In genomic region chr1:1215881-1216605, GRCh38 we compare ENCODE assay signal across 15 cellular contexts. TPM values are rescaled to one million over a fixed set of nuclear protein-coding genes. Genes with fewer than 3 reads are reported as not detected.
DNase-seq lines count a peak whose midpoint lies in the region; ATAC-seq lines count a peak whose summit lies in the region.
"Had no signal": no experiment of that assay in that cellular context is flagged by ENCODE, and none has a peak within 500 bp of the region (broad histone marks: within the 10 kb centered on the region; RNA-seq: fewer than 3 reads in every experiment).

No MANE protein-coding gene starts in this region.

- peak overlapping the region in 2 of 3 donors; percentile 98 to 99 for H3K27ac Mint-ChIP-seq in CD4-positive, CD25-positive, alpha-beta regulatory T cell
- peak overlapping the region in 7 of 8 donors; percentile 34 to 92 (median 87) for H3K27ac Mint-ChIP-seq in CD8-positive, alpha-beta memory T cell

- no peaks in the 10 kb centered on the region for H3K27me3 ChIP-seq in CD4-positive, CD25-positive, alpha-beta regulatory T cell (ENCODE audit: control insufficient read depth, insufficient read depth, low read length)
- no peaks in the 10 kb centered on the region for H3K27me3 ChIP-seq in CD8-positive, alpha-beta memory T cell (ENCODE audit: insufficient read depth, low read length, poor library complexity, severe bottlenecking)
- H3K27me3 ChIP-seq in effector memory CD4-positive, alpha-beta T cell (replicated peaks; ENCODE audit: control insufficient read depth, insufficient read depth, low read length, poor library complexity, severe bottlenecking) = no peaks in the 10 kb centered on the region

- H3K36me3 ChIP-seq in CD4-positive, CD25-positive, alpha-beta regulatory T cell (ENCODE audit: control insufficient read depth, insufficient read depth, low read length) = no peaks in the 10 kb centered on the region
- peaks cover 16% of the 10 kb centered on the region for H3K36me3 ChIP-seq in CD8-positive, alpha-beta memory T cell (ENCODE audit: insufficient read depth, low read length)
- peaks cover 11% of the 10 kb centered on the region for H3K36me3 ChIP-seq in effector memory CD4-positive, alpha-beta T cell (ENCODE audit: control insufficient read depth, insufficient read depth, low read length)

- peaks cover 6% of the 10 kb centered on the region for H3K27me3 Mint-ChIP-seq in CD4-positive, CD25-positive, alpha-beta regulatory T cell
- H3K27me3 Mint-ChIP-seq in CD8-positive, alpha-beta memory T cell = no peaks in the 10 kb centered on the region

- H3K9me3 Mint-ChIP-seq in CD4-positive, CD25-positive, alpha-beta regulatory T cell = peaks cover 0 to 2% (median 0%) of the 10 kb centered on the region in 7 donors
- no peaks in the 10 kb centered on the region for H3K9me3 Mint-ChIP-seq in CD8-positive, alpha-beta memory T cell

- H3K4me3 Mint-ChIP-seq in CD4-positive, CD25-positive, alpha-beta regulatory T cell = peak overlapping the region; percentile 80 to 98 (median 87)
- H3K4me3 Mint-ChIP-seq in CD8-positive, alpha-beta memory T cell = peak overlapping the region in 1 of 7 donors; percentile 40

- H3K27ac ChIP-seq in CD4-positive, CD25-positive, alpha-beta regulatory T cell (ENCODE audit: insufficient read depth, low read length, poor library complexity, severe bottlenecking) = peak overlapping the region; percentile 84
- H3K27ac ChIP-seq in CD8-positive, alpha-beta memory T cell (ENCODE audit: low read depth, low read length) = no peak overlapping the region
- H3K27ac ChIP-seq in effector memory CD4-positive, alpha-beta T cell (ENCODE audit: insufficient read depth, low read length, poor library complexity, severe bottlenecking) = peak overlapping the region; percentile 89
- H3K27ac ChIP-seq: HL-60, prostate gland had no signal

- no peak for DNase-seq in CD4-positive, CD25-positive, alpha-beta regulatory T cell
- no peak for DNase-seq in CD8-positive, alpha-beta memory T cell
- DNase-seq in effector memory CD4-positive, alpha-beta T cell = no peak
- DNase-seq in occipital lobe (lab: John Stamatoyannopoulos, UW) (no peak), Kasumi-1 (lab: John Stamatoyannopoulos, UW) (no peak)
- DNase-seq: DMS53; effector CD4-positive, alpha-beta T cell; NCI-H1436; spleen had no signal

- peaks cover 3 to 46% (median 18%) of the 10 kb centered on the region in 4 donors for H3K4me1 Mint-ChIP-seq in CD4-positive, CD25-positive, alpha-beta regulatory T cell
- H3K4me1 Mint-ChIP-seq in CD8-positive, alpha-beta memory T cell = peaks cover 14 to 31% (median 14%) of the 10 kb centered on the region in 3 donors

- H3K4me1 ChIP-seq in CD4-positive, CD25-positive, alpha-beta regulatory T cell (ENCODE audit: control insufficient read depth, insufficient read depth, low read length, poor library complexity, severe bottlenecking) = peaks cover 76% of the 10 kb centered on the region
- H3K4me1 ChIP-seq in CD8-positive, alpha-beta memory T cell (ENCODE audit: insufficient read depth, low read length) = peaks cover 28% of the 10 kb centered on the region
- peaks cover 81% of the 10 kb centered on the region for H3K4me1 ChIP-seq in effector memory CD4-positive, alpha-beta T cell (ENCODE audit: control insufficient read depth, insufficient read depth, low read length, poor library complexity, severe bottlenecking)
- H3K4me1 ChIP-seq: prostate gland had no signal

- H3K4me3 ChIP-seq in CD4-positive, CD25-positive, alpha-beta regulatory T cell (ENCODE audit: low read depth, low read length) = no peak overlapping the region
- H3K4me3 ChIP-seq in CD8-positive, alpha-beta memory T cell (ENCODE audit: low read length) = no peak overlapping the region
- H3K4me3 ChIP-seq in effector memory CD4-positive, alpha-beta T cell (ENCODE audit: insufficient read depth, low read depth, low read length, poor library complexity, severe bottlenecking) = peak overlapping the region; percentile 7
- H3K4me3 ChIP-seq: prostate gland, spleen had no signal

- H3K9me3 ChIP-seq in CD4-positive, CD25-positive, alpha-beta regulatory T cell (ENCODE audit: control insufficient read depth in 2 of 2, low read length in 2 of 2) = no peaks in the 10 kb centered on the region
- no peaks in the 10 kb centered on the region for H3K9me3 ChIP-seq in CD8-positive, alpha-beta memory T cell (ENCODE audit: low read length)
- no peaks in the 10 kb centered on the region for H3K9me3 ChIP-seq in effector memory CD4-positive, alpha-beta T cell (ENCODE audit: control insufficient read depth, low read length)
- H3K9me3 ChIP-seq: prostate gland, spleen had no signal

- H3K36me3 Mint-ChIP-seq in CD4-positive, CD25-positive, alpha-beta regulatory T cell = peaks cover 13% of the 10 kb centered on the region
- H3K36me3 Mint-ChIP-seq in CD8-positive, alpha-beta memory T cell = peaks cover 0 to 37% (median 6%) of the 10 kb centered on the region in 3 donors

- ATAC-seq in CD4-positive, CD25-positive, alpha-beta regulatory T cell (ENCODE audit: low read depth in 2 of 2) = no peak

- POLR2A ChIA-PET in CD8-positive, alpha-beta memory T cell (lab: Charles Lee) = interaction anchor here (2.5 kb wide), 1 partner anchor 8 kb away, joined by 7 read pairs; no protein-coding TSS in a partner anchor

- CTCF ChIA-PET in CD8-positive, alpha-beta memory T cell (lab: Charles Lee) = interaction anchor here (0.8 to 1.6 kb wide), 3 partner anchors 8 to 94 kb away, joined by 3 to 5 read pairs (median 4); no protein-coding TSS in a partner anchor

RNA-seq across cellular contexts. Expression of gene TNFRSF4, which starts 2.1 kb away (rescaled TPM):
- total RNA-seq in CD4-positive, CD25-positive, alpha-beta regulatory T cell = 65.8 TPM
- 10 to 100 TPM; 19.0 to 50.2 (median 32.2) TPM for polyA plus RNA-seq in CD4-positive, CD25-positive, alpha-beta regulatory T cell
- total RNA-seq in CD8-positive, alpha-beta memory T cell = 100 to 1,000 TPM; 180 to 193 TPM
- 1.9 TPM for polyA plus RNA-seq in CD8-positive, alpha-beta memory T cell
- not detected for total RNA-seq in occipital lobe
- total RNA-seq: bronchial epithelial cell, myocyte had no signal
- polyA plus RNA-seq: BJ had no signal

RNA-seq across cellular contexts. Expression of gene TNFRSF18, which starts 9.7 kb away (rescaled TPM):
- total RNA-seq in CD4-positive, CD25-positive, alpha-beta regulatory T cell = 47.8 TPM
- 10 to 100 TPM; 17.4 to 54.5 (median 25.2) TPM for polyA plus RNA-seq in CD4-positive, CD25-positive, alpha-beta regulatory T cell
- 10 to 100 TPM; 91.0 to 97.1 TPM for total RNA-seq in CD8-positive, alpha-beta memory T cell
- 2.0 TPM for polyA plus RNA-seq in CD8-positive, alpha-beta memory T cell
- not detected for total RNA-seq in occipital lobe
- total RNA-seq: bronchial epithelial cell, myocyte had no signal

RNA-seq across cellular contexts. Expression of gene SDF4, which starts 15.8 kb away (rescaled TPM):
- 165 TPM for total RNA-seq in CD4-positive, CD25-positive, alpha-beta regulatory T cell
- 100 to 1,000 TPM in 2 of 4 donors, 10 to 100 TPM in 2; 70.3 to 113 (median 91.6) TPM for polyA plus RNA-seq in CD4-positive, CD25-positive, alpha-beta regulatory T cell
- total RNA-seq in CD8-positive, alpha-beta memory T cell = 100 to 1,000 TPM; 158 to 169 TPM
- polyA plus RNA-seq in CD8-positive, alpha-beta memory T cell = 108 TPM
- total RNA-seq in occipital lobe = 18.4 TPM

RNA-seq across cellular contexts. Expression of gene B3GALT6, which starts 16.0 kb away (rescaled TPM):
- 10.0 TPM for total RNA-seq in CD4-positive, CD25-positive, alpha-beta regulatory T cell
- polyA plus RNA-seq in CD4-positive, CD25-positive, alpha-beta regulatory T cell = 10 to 100 TPM in 1 of 4 donors, 1 to 10 TPM in 3; 4.0 to 11.5 (median 7.3) TPM
- total RNA-seq in CD8-positive, alpha-beta memory T cell = 10 to 100 TPM; 23.7 to 24.1 TPM
- 16.4 TPM for polyA plus RNA-seq in CD8-positive, alpha-beta memory T cell
- 27.1 TPM for total RNA-seq in occipital lobe

RNA-seq across cellular contexts. Expression of gene C1QTNF12, which starts 30.5 kb away (rescaled TPM):
- 6.2 TPM for total RNA-seq in CD4-positive, CD25-positive, alpha-beta regulatory T cell
- polyA plus RNA-seq in CD4-positive, CD25-positive, alpha-beta regulatory T cell = under 1 TPM in 1 of 4 donors, not detected in 3; 0.39 TPM
- 1 to 10 TPM in 1 of 2 experiments, under 1 TPM in 1; 0.51 to 1.1 TPM for total RNA-seq in CD8-positive, alpha-beta memory T cell
- polyA plus RNA-seq in CD8-positive, alpha-beta memory T cell = not detected
- not detected for total RNA-seq in occipital lobe
- total RNA-seq: liver had no signal

Comparison
In these comparisons a context has a peak if more than half of its experiments do, and no peak if none do; other contexts are left out.
1. RNA of gene TNFRSF4, which starts 2.1 kb away (total RNA-seq): 180 to 193 TPM in CD8-positive, alpha-beta memory T cell and 65.8 TPM in CD4-positive, CD25-positive, alpha-beta regulatory T cell (single experiment); not detected in occipital lobe (single experiment); every median in the first group is over 10 times any median in the second.
2. RNA of gene TNFRSF18, which starts 9.7 kb away (total RNA-seq): 91.0 to 97.1 TPM in CD8-positive, alpha-beta memory T cell and 47.8 TPM in CD4-positive, CD25-positive, alpha-beta regulatory T cell (single experiment); not detected in occipital lobe (single experiment); every median in the first group is over 10 times any median in the second.